ENCODE assay signal across 8 cellular contexts in the genomic region with DNA sequence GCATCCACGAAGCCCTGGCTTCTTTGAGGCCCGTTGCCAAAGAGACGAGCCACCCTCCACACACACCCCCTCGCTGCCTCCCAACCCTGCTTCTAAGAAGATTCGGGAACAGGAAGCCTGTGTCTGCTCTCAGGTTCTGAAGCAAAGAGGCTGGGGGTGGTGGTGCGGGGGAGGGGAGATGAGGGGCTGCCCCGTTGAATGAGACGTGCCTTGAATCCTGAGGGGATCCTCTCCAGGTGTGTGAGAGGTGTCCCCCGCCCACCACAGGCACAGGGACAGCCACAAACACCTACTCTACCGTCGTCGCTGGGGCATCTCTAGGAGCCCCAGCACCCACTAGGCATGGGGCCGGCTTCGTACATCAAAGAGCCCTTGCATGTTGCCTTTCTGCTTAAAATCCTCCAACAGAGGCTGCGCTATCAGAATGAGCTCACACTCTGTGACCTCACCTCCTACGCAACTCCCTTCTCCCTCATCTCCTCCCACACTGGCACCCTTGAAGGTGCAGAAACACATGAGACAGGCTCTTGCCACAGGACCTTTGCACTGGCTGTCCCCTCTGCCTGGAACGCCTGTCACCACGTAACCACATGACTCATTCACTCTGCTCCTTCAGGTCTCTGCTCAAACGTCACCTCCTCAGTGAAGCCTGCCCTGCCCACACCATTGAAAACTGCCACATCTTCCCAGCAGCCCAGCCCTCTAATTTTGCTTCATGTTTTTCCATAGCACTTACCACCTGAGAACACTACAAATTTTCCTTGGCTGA.
A peak's percentile ranks its signal among the peaks of the same experiment; 100 is the strongest.
DNase-seq lines count a peak whose midpoint lies in the region.

No MANE protein-coding gene starts in this region.

- DNase-seq in NCI-H146 (lab: John Stamatoyannopoulos, UW), result peak; percentile 21
- DNase-seq in NCI-H146 treated with DMSO at 0.1 percent for 48 hours (lab: John Stamatoyannopoulos, UW; ENCODE audit: unreplicated experiment), result no peak
- peak; percentile 93 for DNase-seq in activated CD8-positive, alpha-beta memory T cell treated with anti-CD3 and anti-CD28 coated beads, Interleukin-2, amount 50 U/mL, for 1 hour (ENCODE audit: extremely low read depth)
- peak; percentile 13 for DNase-seq in kidney tubule cell (ENCODE audit: low spot score)
- DNase-seq in stimulated activated CD8-positive, alpha-beta memory T cell treated with anti-CD3 and anti-CD28 coated beads, Interleukin-7, amount 100 ng/mL, for 4 hours (ENCODE audit: low read depth in 2 of 2), result peak; percentile 91 to 95
- DNase-seq in GF-D8 (lab: John Stamatoyannopoulos, UW), result no peak
- DNase-seq in DMS153 treated with DMSO at 0.1 percent for 48 hours (lab: John Stamatoyannopoulos, UW; ENCODE audit: unreplicated experiment), result no peak
- no peak for DNase-seq in NCI-H187 treated with DMSO at 0.1 percent for 48 hours (lab: John Stamatoyannopoulos, UW)

Comparison
In these comparisons a context has a peak if more than half of its experiments do, and no peak if none do; other contexts are left out.
1. DNase-seq: peak in NCI-H146 (single experiment), activated CD8-positive, alpha-beta memory T cell treated with anti-CD3 and anti-CD28 coated beads, Interleukin-2, amount 50 U/mL, for 1 hour (single experiment), kidney tubule cell (single experiment) and stimulated activated CD8-positive, alpha-beta memory T cell treated with anti-CD3 and anti-CD28 coated beads, Interleukin-7, amount 100 ng/mL, for 4 hours (2 of 2); none in NCI-H146 treated with DMSO at 0.1 percent for 48 hours (single experiment), GF-D8 (single experiment), DMS153 treated with DMSO at 0.1 percent for 48 hours (single experiment) and NCI-H187 treated with DMSO at 0.1 percent for 48 hours (single experiment).